1 cellular context compared by ENCODE assay signal in genomic region chr1:45499415-45499769, GRCh38.
TF ChIP-seq lines count a peak whose summit lies in the region.

No MANE protein-coding gene starts in this region.

TF ChIP-seq in endothelial cell of umbilical vein, 7 proteins besides CTCF, POLR2A, EP300 and RAD21:
- TF ChIP-seq JUN (IDR thresholded peaks at IDR 0.05; ENCODE audit: borderline replicate concordance, insufficient read depth, insufficient read length, low read depth) (no peak), GATA2 (IDR thresholded peaks at IDR 0.05; ENCODE audit: insufficient read depth, insufficient read length, low read depth, low read length) (no peak), MYC (IDR thresholded peaks at IDR 0.05; ENCODE audit: low read depth, low read length) (no peak), FOS (IDR thresholded peaks at IDR 0.05; ENCODE audit: borderline replicate concordance, insufficient read depth, low read length) (no peak), MAX (IDR thresholded peaks at IDR 0.05; ENCODE audit: insufficient read depth, insufficient read length) (no peak), POLR2AphosphoS5 (IDR thresholded peaks at IDR 0.05; ENCODE audit: insufficient read depth, low read depth, low read length) (no peak), EZH2 (IDR thresholded peaks at IDR 0.05; ENCODE audit: borderline replicate concordance, low read depth, low read length, severe bottlenecking) (no peak)
